8 cellular contexts compared by ENCODE assay signal in the genomic region with DNA sequence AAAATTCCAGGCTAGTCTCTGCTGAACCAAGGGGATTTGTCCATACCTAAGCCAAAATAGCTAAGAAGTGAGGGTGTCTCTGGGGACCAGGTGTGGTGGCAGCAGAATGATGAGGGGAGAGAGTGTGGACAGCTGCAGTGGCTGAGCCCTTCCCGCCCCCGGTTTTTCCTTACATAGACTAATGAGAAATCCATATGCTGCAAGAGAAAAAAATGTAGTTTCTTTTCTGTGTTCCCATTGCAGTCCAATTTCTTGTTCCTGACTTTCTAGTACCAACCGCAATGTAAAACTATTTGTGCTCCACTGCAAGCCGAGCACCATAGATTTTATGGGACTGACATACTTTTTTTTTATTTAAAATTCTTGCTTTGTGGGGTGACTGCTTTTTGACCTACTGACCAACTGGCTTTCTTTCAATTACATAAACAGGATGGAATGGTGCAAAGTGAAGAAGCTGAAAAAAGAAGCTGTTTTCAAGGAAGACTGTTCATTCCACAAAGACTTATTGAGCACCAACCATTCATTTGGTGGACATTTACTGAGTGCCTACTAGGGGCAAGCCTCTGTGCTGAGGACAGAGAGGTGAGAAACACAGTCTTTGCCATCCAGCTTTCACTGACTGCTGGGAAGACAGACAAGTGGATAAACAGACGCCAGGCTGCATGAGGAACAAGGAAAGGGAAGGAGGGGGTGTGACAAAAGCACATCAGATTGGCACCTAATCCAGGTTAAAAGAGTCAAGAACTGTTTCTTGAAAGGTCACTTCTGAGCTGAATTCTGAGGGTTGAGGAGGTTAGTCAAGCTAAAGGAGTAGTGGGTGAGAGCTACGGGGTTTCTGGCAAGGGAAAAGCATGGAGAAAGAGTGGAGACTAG. TPM values are rescaled to one million over a fixed set of nuclear protein-coding genes. Genes with fewer than 3 reads are reported as not detected.
DNase-seq lines count a peak whose midpoint lies in the region; ATAC-seq, FAIRE-seq and TF ChIP-seq lines count a peak whose summit lies in the region.

No MANE protein-coding gene starts in this region.

- TF ChIP-seq EP300 in stomach (IDR thresholded peaks at IDR 0.05) = no peak

- 54 to 65% methylated on average over 6 of the region's 6 CpGs for WGBS in pancreas, 2 donors
- 54 to 62% (median 57%) methylated on average over 6 of the region's 6 CpGs for WGBS in stomach, 5 donors

- DNase-seq in Daoy (ENCODE audit: low read depth) (peak; percentile 75), NCI-H2171 treated with DMSO at 0.1 percent for 48 hours (lab: John Stamatoyannopoulos, UW) (peak; percentile 96), pancreas (no peak), stomach (no peak), amniotic stem cell (lab: John Stamatoyannopoulos, UW) (no peak)
- no peak for DNase-seq in activated CD4-positive, alpha-beta T cell treated with anti-CD3 and anti-CD28 coated beads for 1 hour

- no peak for TF ChIP-seq POLR2A in stomach (IDR thresholded peaks at IDR 0.05)

- H3K36me3 ChIP-seq in pancreas (no peaks in the 10 kb centered on the region), stomach (peaks cover 0 to 4% (median 0%) of the 10 kb centered on the region in 4 donors)

- no peak overlapping the region for H3K4me3 ChIP-seq in pancreas
- peak overlapping the region in 1 of 4 donors; percentile 1 for H3K4me3 ChIP-seq in stomach

- H3K9me3 ChIP-seq in pancreas (no peaks in the 10 kb centered on the region), stomach (no peaks in the 10 kb centered on the region)

- FAIRE-seq in endometrium (lab: Jason Lieb, UNC) = peak; percentile 33
- no peak for FAIRE-seq in pancreas (lab: Jason Lieb, UNC)

- TF ChIP-seq CTCF in pancreas (IDR thresholded peaks at IDR 0.05) = no peak
- TF ChIP-seq CTCF in stomach (IDR thresholded peaks at IDR 0.05) = no peak

- peak in 3 of 4 donors; percentile 69 to 74 (median 70) for ATAC-seq in pancreas
- no peak for ATAC-seq in HG02870 (IDR thresholded peaks at IDR 0.05; ENCODE audit: unreplicated experiment)

- H3K27me3 ChIP-seq in pancreas (no peaks in the 10 kb centered on the region), stomach (no peaks in the 10 kb centered on the region)

- no peak overlapping the region for H3K27ac ChIP-seq in pancreas
- H3K27ac ChIP-seq in stomach = peak overlapping the region in 1 of 5 donors; percentile 19

- peaks cover 0 to 5% (median 0%) of the 10 kb centered on the region in 3 donors for H3K4me1 ChIP-seq in pancreas
- peaks cover 0 to 24% (median 9%) of the 10 kb centered on the region in 4 donors for H3K4me1 ChIP-seq in stomach

- intact Hi-C loops in pancreas (cut with DNase I) (no loop called here), stomach (cut with DNase I; ENCODE audit: low total_unique reads) (no loop called here)

RNA-seq across cellular contexts. Expression of gene CEP41, which starts 9.7 kb away (rescaled TPM):
- total RNA-seq in Daoy (2014; rRNA removed; shearing (Covaris generic)) = 33.1 and 43.9 TPM in 2 replicates
- total RNA-seq in pancreas = 10 to 100 TPM in 1 of 6 donors, 1 to 10 TPM in 5; 3.5 to 10.3 (median 4.5) TPM
- 1 to 10 TPM; 1.8 to 4.9 TPM for polyA plus RNA-seq in pancreas
- 1 to 10 TPM in 3 of 5 donors, under 1 TPM in 2; 0.58 to 6.2 (median 2.6) TPM for total RNA-seq in stomach
- polyA plus RNA-seq in stomach = 1 to 10 TPM; 2.2 to 5.2 (median 4.5) TPM

RNA-seq across cellular contexts. Expression of gene CPA1, which starts 50.8 kb away (rescaled TPM):
- not detected in 2 replicates for total RNA-seq in Daoy (2014; rRNA removed; shearing (Covaris generic))
- total RNA-seq in pancreas (over 10,000 TPM; 17,933 to 50,686 (median 40,969) TPM), stomach (not detected)
- polyA plus RNA-seq in pancreas (over 10,000 TPM; 12,124 to 14,783 TPM), stomach (10 to 100 TPM in 1 of 3 donors, 1 to 10 TPM in 2; 1.7 to 17.3 (median 5.5) TPM)

Comparison
In these comparisons a context has a peak if more than half of its experiments do, and no peak if none do; other contexts are left out.
1. DNase-seq: peak in Daoy (single experiment) and NCI-H2171 treated with DMSO at 0.1 percent for 48 hours (single experiment); none in pancreas (0 of 6), activated CD4-positive, alpha-beta T cell treated with anti-CD3 and anti-CD28 coated beads for 1 hour (single experiment), stomach (single experiment) and amniotic stem cell (single experiment).
2. RNA of gene CPA1, which starts 50.8 kb away (total RNA-seq): 17,933 to 50,686 TPM in pancreas; not detected in Daoy and not detected in stomach; every median in the first group is over 1,000 times any median in the second.